ENCODE assay signal across 13 cellular contexts in the genomic region with DNA sequence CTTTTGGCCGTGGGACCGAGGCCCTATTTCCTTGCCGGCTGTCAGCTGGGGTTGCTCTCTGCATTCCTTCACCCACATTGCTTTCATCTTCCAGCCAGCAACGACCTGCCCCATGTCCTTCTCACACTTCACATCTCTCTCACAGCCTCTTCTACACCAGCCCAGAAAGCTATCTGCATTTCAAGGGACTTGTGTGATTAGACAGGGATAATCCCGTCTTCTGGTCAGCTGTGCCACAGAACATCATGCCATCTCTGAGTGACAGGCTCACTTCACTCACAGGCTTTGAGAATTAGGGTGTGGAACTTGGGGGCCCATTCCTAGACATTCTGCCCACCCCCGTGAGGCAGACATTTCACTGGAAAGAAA. TPM values are rescaled to one million over a fixed set of nuclear protein-coding genes. Genes with fewer than 3 reads are reported as not detected.
A peak's percentile ranks its signal among the peaks of the same experiment; 100 is the strongest.
DNase-seq lines count a peak whose midpoint lies in the region; ATAC-seq and TF ChIP-seq lines count a peak whose summit lies in the region.
"Had no signal": no experiment of that assay in that cellular context is flagged by ENCODE, and none has a peak within 500 bp of the region (broad histone marks: within the 10 kb centered on the region; RNA-seq: fewer than 3 reads in every experiment).

No MANE protein-coding gene starts in this region.

- POLR2A ChIA-PET in WTC11 (lab: Charles Lee): interaction anchor here (1.1 kb wide), 1 partner anchor 9 kb away, joined by 3 read pairs; no protein-coding TSS in a partner anchor

- CTCF ChIA-PET in WTC11 (lab: Charles Lee): interaction anchor here (0.8 to 3.2 kb wide), 3 partner anchors 9 to 299 kb away, joined by 4 to 38 read pairs (median 12); a partner anchor contains a TSS

- peaks cover 80% of the 10 kb centered on the region for H3K4me1 ChIP-seq in lower lobe of right lung
- peaks cover 5% of the 10 kb centered on the region for H3K4me1 ChIP-seq in suprapubic skin

- WGBS in suprapubic skin: 58% methylated on average over 6 of the region's 6 CpGs

- TF ChIP-seq CTCF in lower lobe of right lung (IDR thresholded peaks at IDR 0.05) (no peak), suprapubic skin (IDR thresholded peaks at IDR 0.05) (no peak), WTC11 (IDR thresholded peaks at IDR 0.05) (no peak)

- H3K4me3 ChIP-seq in lower lobe of right lung (no peak overlapping the region), suprapubic skin (no peak overlapping the region)

- no peaks in the 10 kb centered on the region for H3K36me3 Mint-ChIP-seq in activated T-cell treated with anti-CD3 and anti-CD28 coated beads, Interleukin-2, amount 50 U/mL, for 72 hours (ENCODE audit: insufficient read depth in 2 of 2)
- peaks cover 2% of the 10 kb centered on the region for H3K36me3 Mint-ChIP-seq in activated T-helper 1 cell treated with anti-CD3 and anti-CD28 coated beads, Interleukin-12 subunit alpha, Interleukin-12 subunit beta, Interleukin-2, Interleukin-4 antibody, amounts not matched to agents 30 ng/mL and 10 ng/mL and 1 ng/mL, durations not matched to agents 14 hours and 24 hours and 36 hours (ENCODE audit: low read depth)
- no peaks in the 10 kb centered on the region for H3K36me3 Mint-ChIP-seq in WTC11
- H3K36me3 Mint-ChIP-seq: mesothelial cell of epicardium had no signal

- intact Hi-C loops in activated T-helper 1 cell treated with anti-CD3 and anti-CD28 coated beads, Interleukin-12 subunit alpha, Interleukin-12 subunit beta, Interleukin-2, Interleukin-4 antibody, amounts not matched to agents 30 ng/mL and 10 ng/mL and 1 ng/mL, durations not matched to agents 14 hours and 24 hours and 36 hours (cut with micrococcal nuclease): no loop called here
- intact Hi-C loops in lower lobe of right lung (cut with DNase I): no loop called here

- TF ChIP-seq POLR2A in suprapubic skin (IDR thresholded peaks at IDR 0.05): no peak

- no peaks in the 10 kb centered on the region for H3K9me3 Mint-ChIP-seq in activated T-cell treated with anti-CD3 and anti-CD28 coated beads, Interleukin-2, amount 50 U/mL, for 72 hours
- H3K9me3 Mint-ChIP-seq in activated T-helper 1 cell treated with anti-CD3 and anti-CD28 coated beads, Interleukin-12 subunit alpha, Interleukin-12 subunit beta, Interleukin-2, Interleukin-4 antibody, amounts not matched to agents 30 ng/mL and 10 ng/mL and 1 ng/mL, durations not matched to agents 14 hours and 24 hours and 36 hours: no peaks in the 10 kb centered on the region
- peaks cover 4% of the 10 kb centered on the region; the same call in 1 of the 2 replicates for H3K9me3 Mint-ChIP-seq in WTC11
- H3K9me3 Mint-ChIP-seq: dendritic cell treated with granulocyte-macrophage colony-stimulating factor and Interleukin-4, amounts not matched to agents 40 ng/mL and 50 ng/mL, for 4 days; mesothelial cell of epicardium had no signal

- no peak overlapping the region for H3K27ac Mint-ChIP-seq in activated T-cell treated with anti-CD3 and anti-CD28 coated beads, Interleukin-2, amount 50 U/mL, for 72 hours
- H3K27ac Mint-ChIP-seq in activated T-helper 1 cell treated with anti-CD3 and anti-CD28 coated beads, Interleukin-12 subunit alpha, Interleukin-12 subunit beta, Interleukin-2, Interleukin-4 antibody, amounts not matched to agents 30 ng/mL and 10 ng/mL and 1 ng/mL, durations not matched to agents 14 hours and 24 hours and 36 hours: peak overlapping the region; percentile 61
- H3K27ac Mint-ChIP-seq in WTC11: no peak overlapping the region
- H3K27ac Mint-ChIP-seq: dendritic cell treated with granulocyte-macrophage colony-stimulating factor and Interleukin-4, amounts not matched to agents 40 ng/mL and 50 ng/mL, for 4 days; mesothelial cell of epicardium had no signal

- peaks cover 36% of the 10 kb centered on the region for H3K4me1 Mint-ChIP-seq in activated T-cell treated with anti-CD3 and anti-CD28 coated beads, Interleukin-2, amount 50 U/mL, for 72 hours (ENCODE audit: low read depth)
- peaks cover 43% of the 10 kb centered on the region for H3K4me1 Mint-ChIP-seq in activated T-helper 1 cell treated with anti-CD3 and anti-CD28 coated beads, Interleukin-12 subunit alpha, Interleukin-12 subunit beta, Interleukin-2, Interleukin-4 antibody, amounts not matched to agents 30 ng/mL and 10 ng/mL and 1 ng/mL, durations not matched to agents 14 hours and 24 hours and 36 hours (ENCODE audit: low read depth)
- peaks cover 7% of the 10 kb centered on the region for H3K4me1 Mint-ChIP-seq in WTC11

- H3K9me3 ChIP-seq in lower lobe of right lung (no peaks in the 10 kb centered on the region), suprapubic skin (no peaks in the 10 kb centered on the region)

- peak overlapping the region; percentile 19 to 33 for H3K4me3 Mint-ChIP-seq in activated T-cell treated with anti-CD3 and anti-CD28 coated beads, Interleukin-2, amount 50 U/mL, for 72 hours
- H3K4me3 Mint-ChIP-seq in activated T-helper 1 cell treated with anti-CD3 and anti-CD28 coated beads, Interleukin-12 subunit alpha, Interleukin-12 subunit beta, Interleukin-2, Interleukin-4 antibody, amounts not matched to agents 30 ng/mL and 10 ng/mL and 1 ng/mL, durations not matched to agents 14 hours and 24 hours and 36 hours: no peak overlapping the region
- no peak overlapping the region for H3K4me3 Mint-ChIP-seq in WTC11
- H3K4me3 Mint-ChIP-seq: dendritic cell treated with granulocyte-macrophage colony-stimulating factor and Interleukin-4, amounts not matched to agents 40 ng/mL and 50 ng/mL, for 4 days; mesothelial cell of epicardium had no signal

- no peak for ATAC-seq in activated T-cell treated with anti-CD3 and anti-CD28 coated beads, Interleukin-2, amount 50 U/mL, for 72 hours (replicated peaks in 1 of 2)
- no peak for ATAC-seq in lower lobe of right lung
- ATAC-seq in WTC11: no peak
- ATAC-seq: HepG2 had no signal

- no peaks in the 10 kb centered on the region for H3K27me3 Mint-ChIP-seq in activated T-cell treated with anti-CD3 and anti-CD28 coated beads, Interleukin-2, amount 50 U/mL, for 72 hours (ENCODE audit: low read depth)
- peaks cover 2% of the 10 kb centered on the region for H3K27me3 Mint-ChIP-seq in activated T-helper 1 cell treated with anti-CD3 and anti-CD28 coated beads, Interleukin-12 subunit alpha, Interleukin-12 subunit beta, Interleukin-2, Interleukin-4 antibody, amounts not matched to agents 30 ng/mL and 10 ng/mL and 1 ng/mL, durations not matched to agents 14 hours and 24 hours and 36 hours (ENCODE audit: insufficient read depth)
- H3K27me3 Mint-ChIP-seq in WTC11 (ENCODE audit: low read depth): no peaks in the 10 kb centered on the region; the same call in 1 of the 2 replicates

- no peaks in the 10 kb centered on the region for H3K36me3 ChIP-seq in lower lobe of right lung
- no peaks in the 10 kb centered on the region for H3K36me3 ChIP-seq in suprapubic skin

- no peak for TF ChIP-seq EP300 in suprapubic skin (IDR thresholded peaks at IDR 0.05)

- H3K27me3 ChIP-seq in lower lobe of right lung (ENCODE audit: low read depth): no peaks in the 10 kb centered on the region
- no peaks in the 10 kb centered on the region for H3K27me3 ChIP-seq in suprapubic skin

- peak overlapping the region; percentile 84 for H3K27ac ChIP-seq in lower lobe of right lung
- peak overlapping the region; percentile 11 for H3K27ac ChIP-seq in suprapubic skin

- no peak for DNase-seq in activated T-cell treated with anti-CD3 and anti-CD28 coated beads, Interleukin-2, amount 50 U/mL, for 72 hours
- DNase-seq in activated T-cell treated with anti-CD3 and anti-CD28 coated beads, Interleukin-2, amount 50 U/mL, for 48 hours: no peak
- DNase-seq in activated T-helper 1 cell treated with anti-CD3 and anti-CD28 coated beads, Interleukin-12 subunit alpha, Interleukin-12 subunit beta, Interleukin-2, Interleukin-4 antibody, amounts not matched to agents 30 ng/mL and 10 ng/mL and 1 ng/mL, durations not matched to agents 14 hours and 24 hours and 36 hours (ENCODE audit: low spot score): no peak
- DNase-seq in lower lobe of right lung: no peak
- DNase-seq in suprapubic skin (ENCODE audit: low spot score in 2 of 2): no peak
- no peak for DNase-seq in ecto neural progenitor cell (ENCODE audit: low spot score)
- DNase-seq in NCI-H524 treated with DMSO at 0.1 percent for 48 hours (lab: John Stamatoyannopoulos, UW): no peak
- DNase-seq in WTC11 (ENCODE audit: low spot score): no peak
- DNase-seq: NCI-H187 treated with DMSO at 0.1 percent for 48 hours had no signal

TF ChIP-seq in WTC11, 78 proteins besides CTCF, POLR2A, EP300 and RAD21 (continues in another document):
- TF ChIP-seq, protein P1, sequence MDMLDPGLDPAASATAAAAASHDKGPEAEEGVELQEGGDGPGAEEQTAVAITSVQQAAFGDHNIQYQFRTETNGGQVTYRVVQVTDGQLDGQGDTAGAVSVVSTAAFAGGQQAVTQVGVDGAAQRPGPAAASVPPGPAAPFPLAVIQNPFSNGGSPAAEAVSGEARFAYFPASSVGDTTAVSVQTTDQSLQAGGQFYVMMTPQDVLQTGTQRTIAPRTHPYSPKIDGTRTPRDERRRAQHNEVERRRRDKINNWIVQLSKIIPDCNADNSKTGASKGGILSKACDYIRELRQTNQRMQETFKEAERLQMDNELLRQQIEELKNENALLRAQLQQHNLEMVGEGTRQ (CRISPR knock-in tag; IDR thresholded peaks at IDR 0.05): no peak

RNA-seq across cellular contexts. Expression of a gene that starts 16.4 kb away (rescaled TPM):
- under 1 TPM; 0.26 to 0.42 TPM for total RNA-seq in activated T-cell treated with anti-CD3 and anti-CD28 coated beads, Interleukin-2, amount 50 U/mL, for 72 hours
- total RNA-seq in activated T-helper 1 cell treated with anti-CD3 and anti-CD28 coated beads, Interleukin-12 subunit alpha, Interleukin-12 subunit beta, Interleukin-2, Interleukin-4 antibody, amounts not matched to agents 30 ng/mL and 10 ng/mL and 1 ng/mL, durations not matched to agents 14 hours and 24 hours and 36 hours: 0.21 and 0.22 TPM in 2 replicates
- total RNA-seq in lower lobe of right lung: 12.1 TPM
- total RNA-seq in suprapubic skin: 1 to 10 TPM in 2 of 4 donors, under 1 TPM in 2; 0.76 to 2.5 (median 1.1) TPM
- 0.16 to 0.31 TPM (median 0.16 TPM) in 3 replicates for total RNA-seq in WTC11 (2021)
- total RNA-seq: HepG2; T-helper 1 cell treated with Interleukin-12 subunit alpha and Interleukin-12 subunit beta and Interleukin-4 antibody, amounts not matched to agents 30 ng/mL and 1 ng/mL, for 36 hours had no signal

RNA-seq across cellular contexts. Expression of a gene that starts 23.6 kb away (rescaled TPM):
- 1 to 10 TPM; 1.1 TPM for total RNA-seq in activated T-cell treated with anti-CD3 and anti-CD28 coated beads, Interleukin-2, amount 50 U/mL, for 72 hours
- 0.13 and 0.29 TPM in 2 replicates for total RNA-seq in activated T-helper 1 cell treated with anti-CD3 and anti-CD28 coated beads, Interleukin-12 subunit alpha, Interleukin-12 subunit beta, Interleukin-2, Interleukin-4 antibody, amounts not matched to agents 30 ng/mL and 10 ng/mL and 1 ng/mL, durations not matched to agents 14 hours and 24 hours and 36 hours
- 2.0 TPM for total RNA-seq in lower lobe of right lung
- 1 to 10 TPM in 2 of 4 donors, under 1 TPM in 2; 0.11 to 1.7 (median 0.87) TPM for total RNA-seq in suprapubic skin
- 2.3 to 2.9 TPM (median 2.6 TPM) in 3 replicates for total RNA-seq in WTC11 (2021)
- total RNA-seq: T-helper 1 cell treated with Interleukin-12 subunit alpha and Interleukin-12 subunit beta and Interleukin-4 antibody, amounts not matched to agents 30 ng/mL and 1 ng/mL, for 36 hours had no signal

RNA-seq across cellular contexts. Expression of a gene that starts 43.1 kb away (rescaled TPM):
- total RNA-seq in activated T-cell treated with anti-CD3 and anti-CD28 coated beads, Interleukin-2, amount 50 U/mL, for 72 hours: not detected
- total RNA-seq in activated T-helper 1 cell treated with anti-CD3 and anti-CD28 coated beads, Interleukin-12 subunit alpha, Interleukin-12 subunit beta, Interleukin-2, Interleukin-4 antibody, amounts not matched to agents 30 ng/mL and 10 ng/mL and 1 ng/mL, durations not matched to agents 14 hours and 24 hours and 36 hours: not detected in 2 replicates
- total RNA-seq in lower lobe of right lung: 2.6 TPM
- not detected for total RNA-seq in suprapubic skin
- total RNA-seq in WTC11 (2021): not detected in 3 replicates
- total RNA-seq: HepG2; mesothelial cell of epicardium; T-helper 1 cell treated with Interleukin-12 subunit alpha and Interleukin-12 subunit beta and Interleukin-4 antibody, amounts not matched to agents 30 ng/mL and 1 ng/mL, for 36 hours had no signal

Comparison
In these comparisons a context has a peak if more than half of its experiments do, and no peak if none do; other contexts are left out.
1. H3K4me3 Mint-ChIP-seq: peak in activated T-cell treated with anti-CD3 and anti-CD28 coated beads, Interleukin-2, amount 50 U/mL, for 72 hours (2 of 2); none in activated T-helper 1 cell treated with anti-CD3 and anti-CD28 coated beads, Interleukin-12 subunit alpha, Interleukin-12 subunit beta, Interleukin-2, Interleukin-4 antibody, amounts not matched to agents 30 ng/mL and 10 ng/mL and 1 ng/mL, durations not matched to agents 14 hours and 24 hours and 36 hours (single experiment) and WTC11 (single experiment).